In the genomic region with DNA sequence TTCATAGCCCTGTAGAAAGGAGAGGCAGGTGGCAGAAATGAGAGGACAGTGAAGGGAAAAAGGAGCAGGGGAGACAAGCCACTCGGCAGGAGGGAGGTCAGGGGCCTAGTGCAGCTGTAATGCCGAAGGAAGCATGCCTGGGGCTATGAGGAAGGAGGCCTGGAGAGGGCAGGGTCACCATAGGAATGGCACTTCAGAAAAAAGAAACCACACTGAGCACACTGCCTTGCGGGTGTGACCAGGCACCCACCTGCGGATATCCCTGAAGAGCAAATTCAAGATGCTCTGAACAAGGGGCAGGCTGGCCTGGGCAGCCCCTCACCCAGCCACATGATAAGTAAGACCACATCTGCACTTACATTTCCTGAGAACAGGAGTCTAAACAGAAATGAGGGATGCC, we compare ENCODE assay signal across 8 cellular contexts.
DNase-seq lines count a peak whose midpoint lies in the region; ATAC-seq, FAIRE-seq and TF ChIP-seq lines count a peak whose summit lies in the region.

No MANE protein-coding gene starts in this region.

- H3K4me3 ChIP-seq in PC-3 (ENCODE audit: low read length) (no peak overlapping the region), fibroblast of the aortic adventitia (ENCODE audit: low read depth, low read length) (no peak overlapping the region), psoas muscle (no peak overlapping the region)

- H3K4me1 ChIP-seq in PC-3 (ENCODE audit: insufficient read depth, low read length) (peaks cover 17% of the 10 kb centered on the region), psoas muscle (peaks cover 3% of the 10 kb centered on the region)

- peak; percentile 34; the same call in 1 of the 2 replicates for ATAC-seq in PC-3
- peak; percentile 56 to 78 (median 70) for ATAC-seq in psoas muscle

- intact Hi-C loops in PC-3 (cut with micrococcal nuclease): loop anchor here (1.0 to 5.0 kb wide), 3 partner anchors 108 to 181 kb away; no protein-coding TSS in a partner anchor
- intact Hi-C loops in psoas muscle (cut with DNase I): loop anchor here in 1 of 2 donors (5.0 kb wide), 1 partner anchor 216 kb away; no protein-coding TSS in a partner anchor

- H3K79me2 ChIP-seq in PC-3 (ENCODE audit: low read length): no peaks in the 10 kb centered on the region

- TF ChIP-seq POLR2A in GM12892 (IDR thresholded peaks at IDR 0.05; ENCODE audit: low read depth, low read length): no peak

- CTCF ChIA-PET in PC-3 (lab: Charles Lee): interaction anchor here (0.6 kb wide), 1 partner anchor 113 kb away, joined by 3 read pairs; no protein-coding TSS in a partner anchor

- H3K27me3 ChIP-seq in PC-3 (ENCODE audit: low read length): no peaks in the 10 kb centered on the region
- no peaks in the 10 kb centered on the region for H3K27me3 ChIP-seq in psoas muscle (ENCODE audit: insufficient read depth in 3 of 3, low read length in 2 of 3)

- POLR2A ChIA-PET in PC-3 (lab: Charles Lee; ENCODE audit: unreplicated experiment): no interaction called here

- TF ChIP-seq CTCF in PC-3 (conservative IDR thresholded peaks at IDR 0.05; ENCODE audit: low read depth, low read length) (peak; percentile 27; the same call in 1 of the 2 replicates), fibroblast of the aortic adventitia (IDR thresholded peaks at IDR 0.05; ENCODE audit: insufficient read depth, low read length) (peak; percentile 37), psoas muscle (IDR thresholded peaks at IDR 0.05) (peak; percentile 27)

- H3K9me3 ChIP-seq in PC-3 (ENCODE audit: low read length) (no peaks in the 10 kb centered on the region), psoas muscle (no peaks in the 10 kb centered on the region)

- WGBS in psoas muscle, 3 donors: 56 to 69% (median 67%) methylated on average over 4 of the region's 4 CpGs

- no peaks in the 10 kb centered on the region for H3K9me2 ChIP-seq in PC-3 (replicated peaks; ENCODE audit: low read length)

- H3K27ac ChIP-seq in PC-3 (ENCODE audit: low read length) (no peak overlapping the region), psoas muscle (no peak overlapping the region)

- H3K4me2 ChIP-seq in PC-3 (ENCODE audit: low read length): no peak overlapping the region

- no peaks in the 10 kb centered on the region for H4K20me1 ChIP-seq in PC-3 (ENCODE audit: low read length)

- peak; percentile 83 for DNase-seq in ELF-1 (ENCODE audit: low read depth, low spot score)
- peak; percentile 15 for DNase-seq in PC-3
- DNase-seq in fibroblast of the aortic adventitia (ENCODE audit: low read depth): peak; percentile 16
- no peak for DNase-seq in psoas muscle
- DNase-seq in GM12892 (ENCODE audit: insufficient read length): no peak
- no peak for DNase-seq in NCI-H2081 (lab: John Stamatoyannopoulos, UW)
- no peak for DNase-seq in NCI-H446 (lab: John Stamatoyannopoulos, UW)
- no peak for DNase-seq in COR-L47 (lab: John Stamatoyannopoulos, UW)

- no peak overlapping the region for H2AFZ ChIP-seq in PC-3 (ENCODE audit: low read length)

- H3K36me3 ChIP-seq in PC-3 (ENCODE audit: low read depth, low read length) (peaks cover 5% of the 10 kb centered on the region; the same call in 1 of the 2 replicates), psoas muscle (ENCODE audit: insufficient read depth in 1 of 2, low read depth in 1 of 2) (peaks cover 8 to 79% of the 10 kb centered on the region in 2 donors)

- no peak for FAIRE-seq in GM12892 (lab: Jason Lieb, UNC)

- H3F3A ChIP-seq in PC-3 (ENCODE audit: low read length, unreplicated experiment): no peaks in the 10 kb centered on the region

- BruUV-seq in PC-3 (replicated peaks; lab: Mats Ljungman, UMichigan): no TSS peak

- no peak overlapping the region for H3K9ac ChIP-seq in PC-3 (ENCODE audit: low read length)

Comparison
In these comparisons a context has a peak if more than half of its experiments do, and no peak if none do; other contexts are left out.
1. DNase-seq: peak in ELF-1 (single experiment), PC-3 (single experiment) and fibroblast of the aortic adventitia (single experiment); none in psoas muscle (0 of 2), GM12892 (single experiment), NCI-H2081 (0 of 2), NCI-H446 (0 of 2) and COR-L47 (single experiment).
2. Peak in every context shown above with its lines, with median percentiles within 50 percentile points of each other: CTCF ChIP-seq.